ENCODE assay signal across 8 cellular contexts in the genomic region with DNA sequence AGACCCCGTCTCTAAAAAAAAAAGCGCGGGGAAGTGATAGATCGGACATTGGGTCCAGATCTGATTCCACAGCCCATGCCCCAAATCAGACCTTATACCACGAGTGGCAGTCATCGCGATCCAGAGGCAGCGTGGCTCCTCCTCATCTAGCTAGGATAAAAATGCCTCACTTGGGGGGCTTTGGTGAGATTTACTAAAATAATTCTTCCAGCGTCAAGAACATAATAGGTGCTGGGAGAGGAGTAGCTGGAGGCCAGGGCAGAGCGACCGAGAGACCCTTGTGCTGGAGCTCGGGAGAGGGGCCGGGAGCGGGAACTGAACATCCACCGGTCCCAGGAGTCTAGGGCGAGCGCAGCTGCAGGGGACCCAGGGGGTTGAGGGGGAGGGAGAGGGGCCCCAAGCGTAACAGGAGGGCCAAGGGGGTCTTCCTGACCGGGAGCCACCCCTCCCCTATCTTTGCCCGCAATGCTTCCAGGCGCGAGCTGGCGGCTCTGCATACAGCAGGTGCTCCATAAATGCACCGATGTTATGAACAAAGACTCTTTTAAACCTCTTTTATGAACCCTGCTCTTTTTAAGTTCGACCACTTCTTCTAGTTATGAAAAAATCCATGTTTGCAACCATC. TPM values are rescaled to one million over a fixed set of nuclear protein-coding genes. Genes with fewer than 3 reads are reported as not detected.
DNase-seq lines count a peak whose midpoint lies in the region; ATAC-seq, FAIRE-seq and TF ChIP-seq lines count a peak whose summit lies in the region.

No MANE protein-coding gene starts in this region.

- H2AK5ac ChIP-seq in H1 (ENCODE audit: low read depth, low read length), result no peak overlapping the region

- FAIRE-seq in H1 (lab: Jason Lieb, UNC), result no peak

- peaks cover 63% of the 10 kb centered on the region for H3K4me1 ChIP-seq in DND-41 (ENCODE audit: insufficient read depth, low read length)
- H3K4me1 ChIP-seq in PC-9 (replicated peaks; ENCODE audit: insufficient read depth), result peaks cover 31% of the 10 kb centered on the region
- H3K4me1 ChIP-seq in H1 (replicated peaks in 1 of 4; ENCODE audit: control insufficient read depth in 3 of 4, insufficient read depth in 4 of 4, low read length in 3 of 4), result peaks cover 3 to 12% (median 7%) of the 10 kb centered on the region in 4 experiments; a peak in 6 of 7 replicates
- peaks cover 21% of the 10 kb centered on the region for H3K4me1 ChIP-seq in parathyroid adenoma

- in situ Hi-C loops in GM13977 (cut with MboI; ENCODE audit: low pct_unique_long_range_greater_than_20kb, low sequenced_read_pairs, unreplicated experiment), result no loop called here

- peaks cover 36% of the 10 kb centered on the region for H3F3A ChIP-seq in PC-9 (ENCODE audit: insufficient read depth, low read depth)

- H3K79me2 ChIP-seq in DND-41 (ENCODE audit: insufficient read depth, low read length) (peaks cover 31% of the 10 kb centered on the region), PC-9 (ENCODE audit: low read depth) (peaks cover 7% of the 10 kb centered on the region), H1 (ENCODE audit: control insufficient read depth in 1 of 2, insufficient read depth in 2 of 2, low read length in 2 of 2) (no peaks in the 10 kb centered on the region), parathyroid adenoma (no peaks in the 10 kb centered on the region)

- peak overlapping the region; percentile 75 for H2AFZ ChIP-seq in DND-41 (ENCODE audit: low read depth, low read length)
- no peak overlapping the region for H2AFZ ChIP-seq in PC-9
- no peak overlapping the region for H2AFZ ChIP-seq in H1 (ENCODE audit: low read length)
- peak overlapping the region; percentile 90 for H2AFZ ChIP-seq in parathyroid adenoma

- DNase-seq in DND-41 (no peak), PC-9 (no peak), H1 (ENCODE audit: low read depth in 1 of 2, low spot score in 2 of 2) (no peak), NCI-H345 (lab: John Stamatoyannopoulos, UW) (no peak), DMS 273 treated with DMSO at 0.1 percent for 48 hours (lab: John Stamatoyannopoulos, UW) (no peak), GM13977 (ENCODE audit: low spot score) (no peak)

- H4K8ac ChIP-seq in H1 (ENCODE audit: extremely low read depth, insufficient read depth, low read length), result no peak overlapping the region

- H3K9me2 ChIP-seq in PC-9 (ENCODE audit: insufficient read depth), result no peaks in the 10 kb centered on the region

- TF ChIP-seq CTCF in DND-41 (IDR thresholded peaks at IDR 0.05; ENCODE audit: borderline replicate concordance, extremely low read depth, low read length, poor library complexity, severe bottlenecking) (no peak), PC-9 (conservative IDR thresholded peaks at IDR 0.05) (no peak), H1 (IDR thresholded peaks at IDR 0.05; ENCODE audit: control extremely low read depth in 1 of 3, insufficient read depth in 1 of 3, low read depth in 1 of 3, low read length in 3 of 3) (no peak), parathyroid adenoma (IDR thresholded peaks at IDR 0.05) (no peak), GM13977 (IDR thresholded peaks at IDR 0.05; ENCODE audit: extremely low read depth, insufficient read depth, missing control alignments) (no peak)

- WGBS in H1 (ENCODE audit: extremely low coverage in 1 of 2, insufficient coverage in 1 of 2, insufficient read length in 1 of 2, insufficient replicate concordance in 2 of 2, low coverage in 1 of 2, low lambda C conversion rate in 2 of 2, missing lambda C conversion rate in 1 of 2), 2 experiments, result 52% methylated on average over 23 of the region's 25 CpGs; no CpG with 5 or more reads in 1 of the 2 experiments

- H2BK20ac ChIP-seq in H1 (ENCODE audit: low read length), result no peak overlapping the region

- peaks cover 5% of the 10 kb centered on the region; the same call in 1 of the 2 replicates for H3K36me3 ChIP-seq in DND-41 (ENCODE audit: insufficient read depth, low read length)
- H3K36me3 ChIP-seq in PC-9 (ENCODE audit: low read depth), result no peaks in the 10 kb centered on the region
- H3K36me3 ChIP-seq in H1 (ENCODE audit: control insufficient read depth in 2 of 4, insufficient read depth in 4 of 4, low read length in 3 of 4), result no peaks in the 10 kb centered on the region
- H3K36me3 ChIP-seq in parathyroid adenoma (ENCODE audit: control insufficient read depth, insufficient read depth, low read length), result no peaks in the 10 kb centered on the region

- TF ChIP-seq RAD21 in H1 (IDR thresholded peaks at IDR 0.05 in 1 of 2, conservative IDR thresholded peaks at IDR 0.05 in 1 of 2; ENCODE audit: low read depth in 2 of 2, low read length in 2 of 2), result no peak

- no peak overlapping the region for H2BK12ac ChIP-seq in H1 (ENCODE audit: low read depth, low read length)

- H2BK15ac ChIP-seq in H1 (ENCODE audit: low read length), result no peak overlapping the region

- H3K4me2 ChIP-seq in DND-41 (ENCODE audit: insufficient read depth, low read length) (peak overlapping the region; percentile 69), PC-9 (peak overlapping the region; percentile 70; the same call in 1 of the 2 replicates), H1 (ENCODE audit: insufficient read depth in 1 of 2, low read depth in 2 of 2, low read length in 2 of 2) (peak overlapping the region; percentile 75 to 93; a peak in 2 of 4 replicates), parathyroid adenoma (ENCODE audit: low read length) (peak overlapping the region; percentile 57)

- no peak for TF ChIP-seq POLR2A in H1 (IDR thresholded peaks at IDR 0.05; ENCODE audit: control extremely low read depth in 1 of 2, low read depth in 2 of 2, low read length in 2 of 2)

- ATAC-seq in DND-41 (ENCODE audit: insufficient read depth, low read depth) (no peak), HG02981 (IDR thresholded peaks at IDR 0.05; ENCODE audit: unreplicated experiment) (no peak)

- intact Hi-C loops in PC-9 (cut with micrococcal nuclease; ENCODE audit: unreplicated experiment), result loop anchor here (5.0 to 10.0 kb wide), 2 partner anchors 210 to 242 kb away; no protein-coding TSS in a partner anchor

- H4K5ac ChIP-seq in H1 (ENCODE audit: insufficient read length, low read depth, low read length), result no peak overlapping the region

- peak overlapping the region; percentile 16 to 58; a peak in 3 of 4 replicates for H3K4me3 ChIP-seq in DND-41 (ENCODE audit: low read depth in 1 of 2, low read length in 2 of 2)
- H3K4me3 ChIP-seq in PC-9, result peak overlapping the region; percentile 56; the same call in 1 of the 2 replicates
- peak overlapping the region in 1 of 4 experiments; percentile 55; a peak in 2 of 8 replicates for H3K4me3 ChIP-seq in H1 (ENCODE audit: extremely low read depth in 1 of 4, insufficient read depth in 2 of 4, low read depth in 3 of 4, low read length in 4 of 4)
- no peak overlapping the region for H3K4me3 ChIP-seq in parathyroid adenoma (ENCODE audit: low read depth, low read length)

- CTCF ChIA-PET in PC-9 (lab: Charles Lee) (no interaction called here), H1 (lab: Charles Lee; ENCODE audit: partially characterized antibody) (interaction anchor here (0.7 to 3.4 kb wide), 8 partner anchors 12 to 1857 kb away, joined by 3 to 11 read pairs (median 4); no protein-coding TSS in a partner anchor)

- H3K4ac ChIP-seq in H1 (replicated peaks; ENCODE audit: insufficient read length, low read depth, low read length), result no peak overlapping the region

- H3K9ac ChIP-seq in DND-41 (ENCODE audit: low read depth, low read length) (peak overlapping the region; percentile 85), H1 (replicated peaks in 1 of 4; ENCODE audit: extremely low read depth in 1 of 4, low read depth in 3 of 4, low read length in 3 of 4) (no peak overlapping the region), parathyroid adenoma (no peak overlapping the region)

- no peak for TF ChIP-seq EP300 in H1 (IDR thresholded peaks at IDR 0.05; ENCODE audit: borderline replicate concordance in 1 of 2, low read depth in 2 of 2, low read length in 2 of 2)

- H3K79me1 ChIP-seq in H1 (ENCODE audit: low read depth, low read length), result no peaks in the 10 kb centered on the region

- no peak overlapping the region for H2BK5ac ChIP-seq in H1 (ENCODE audit: low read depth, low read length)

- H3K18ac ChIP-seq in H1 (ENCODE audit: extremely low read depth, low read length), result no peak overlapping the region

- H4K20me1 ChIP-seq in DND-41 (ENCODE audit: insufficient read depth, low read length), result peaks cover 5% of the 10 kb centered on the region; the same call in 1 of the 2 replicates
- H4K20me1 ChIP-seq in PC-9 (ENCODE audit: insufficient read depth), result no peaks in the 10 kb centered on the region
- H4K20me1 ChIP-seq in H1 (replicated peaks in 1 of 2; ENCODE audit: control insufficient read depth in 1 of 2, insufficient read depth in 2 of 2, low read length in 2 of 2), result peaks cover 2 to 5% of the 10 kb centered on the region in 2 experiments

- no peak overlapping the region for H3K23ac ChIP-seq in H1 (ENCODE audit: insufficient read length)

- H3K23me2 ChIP-seq in H1 (ENCODE audit: low read depth, low read length), result peaks cover 25% of the 10 kb centered on the region; the same call in 1 of the 2 replicates

- no peak overlapping the region for H2BK120ac ChIP-seq in H1 (replicated peaks; ENCODE audit: low read depth, low read length)

- peak overlapping the region; percentile 25 for H4K91ac ChIP-seq in H1 (replicated peaks; ENCODE audit: insufficient read length, low read length)

- no peak overlapping the region for H3K56ac ChIP-seq in H1 (replicated peaks; ENCODE audit: insufficient read length, low read depth, low read length)

- no peaks in the 10 kb centered on the region for H3K27me3 ChIP-seq in DND-41 (ENCODE audit: insufficient read depth, low read length, poor library complexity)
- H3K27me3 ChIP-seq in PC-9 (ENCODE audit: insufficient read depth, low read depth), result no peaks in the 10 kb centered on the region
- peaks cover 27 to 68% (median 53%) of the 10 kb centered on the region in 4 experiments for H3K27me3 ChIP-seq in H1 (replicated peaks in 1 of 4; ENCODE audit: control insufficient read depth in 3 of 4, extremely low read depth in 1 of 4, insufficient read depth in 3 of 4, low read length in 3 of 4)
- H3K27me3 ChIP-seq in parathyroid adenoma (ENCODE audit: control insufficient read depth, insufficient read depth, low read length), result no peaks in the 10 kb centered on the region

- no peak overlapping the region for H3K14ac ChIP-seq in H1 (ENCODE audit: insufficient read length)

- no peaks in the 10 kb centered on the region for H3K9me3 ChIP-seq in DND-41 (ENCODE audit: insufficient read depth, low read length, severe bottlenecking)
- H3K9me3 ChIP-seq in PC-9 (ENCODE audit: insufficient read depth, low read depth), result no peaks in the 10 kb centered on the region
- H3K9me3 ChIP-seq in H1 (ENCODE audit: insufficient read depth in 2 of 2, low read depth in 1 of 2, low read length in 1 of 2), result no peaks in the 10 kb centered on the region
- H3K9me3 ChIP-seq in parathyroid adenoma (ENCODE audit: control insufficient read depth, low read length), result no peaks in the 10 kb centered on the region

- BruUV-seq in PC-9 (replicated peaks; lab: Mats Ljungman, UMichigan), result no TSS peak

- POLR2A ChIA-PET in PC-9 (lab: Charles Lee; ENCODE audit: unreplicated experiment), result no interaction called here
- POLR2A ChIA-PET in H1 (lab: Charles Lee; ENCODE audit: partially characterized antibody), result interaction anchor here (0.9 to 3.2 kb wide), 5 partner anchors 12 to 156 kb away, joined by 3 to 11 read pairs (median 4); no protein-coding TSS in a partner anchor

- H3K27ac ChIP-seq in DND-41 (ENCODE audit: low read length), result peak overlapping the region; percentile 65
- H3K27ac ChIP-seq in PC-9, result no peak overlapping the region
- no peak overlapping the region for H3K27ac ChIP-seq in H1 (ENCODE audit: low read depth, low read length)
- H3K27ac ChIP-seq in parathyroid adenoma, result peak overlapping the region; percentile 24

RNA-seq across cellular contexts. Expression of a gene that starts 0.8 kb away (rescaled TPM):
- 29.7 and 36.3 TPM in 2 replicates for total RNA-seq in PC-9 (2021)
- total RNA-seq in H1 (2021; fragmentation: NEBNext Ultra II Directional; extraction: Animal tissue kit (Norgen Biotek cat#: 25700)), result 9.6 and 12.2 TPM in 2 replicates
- polyA plus RNA-seq in H1 (2011; rRNA removed), result 2.9 and 3.8 TPM in 2 replicates
- polyA plus RNA-seq in H1 (2011; cell fraction: cytosol; rRNA removed), result 3.0 TPM
- 5.9 TPM for polyA plus RNA-seq in H1 (2011; cell fraction: nucleus; rRNA removed)
- 5.4 to 7.2 TPM (median 6.1 TPM) in 4 replicates for polyA plus RNA-seq in H1 (2012, experiment 1 of 2)
- 2.6 TPM for polyA plus RNA-seq in H1 (2012, experiment 2 of 2)
- polyA plus RNA-seq in H1 (2013, experiment 1 of 2), result 9.5 TPM
- 10.8 TPM for polyA plus RNA-seq in H1 (2013, experiment 2 of 2)
- polyA minus RNA-seq in H1 (2011; rRNA and poly(A)+ RNA removed), result 9.7 and 10.9 TPM in 2 replicates
- 5.1 TPM for polyA minus RNA-seq in H1 (2011; cell fraction: cytosol; rRNA and poly(A)+ RNA removed)
- 6.4 TPM for polyA minus RNA-seq in H1 (2011; cell fraction: nucleus; rRNA and poly(A)+ RNA removed)

Comparison
In these comparisons a context has a peak if more than half of its experiments do, and no peak if none do; other contexts are left out.
1. H2AFZ ChIP-seq: peak in DND-41 (single experiment) and parathyroid adenoma (single experiment); none in PC-9 (single experiment) and H1 (single experiment).
2. H3K27ac ChIP-seq: peak in DND-41 (single experiment) and parathyroid adenoma (single experiment); none in PC-9 (single experiment) and H1 (single experiment).
3. Peak in every context shown above with its lines, with median percentiles within 50 percentile points of each other: H3K4me2 ChIP-seq.